8 cellular contexts compared by ENCODE assay signal in genomic region chr3:43286115-43286885, GRCh38. TPM values are rescaled to one million over a fixed set of nuclear protein-coding genes. Genes with fewer than 3 reads are reported as not detected.
DNase-seq lines count a peak whose midpoint lies in the region; ATAC-seq and TF ChIP-seq lines count a peak whose summit lies in the region.

TSS of gene SNRK (plus strand) at chr3:43286540. CDS start at chr3:43303204, 16,664 bp downstream.

- H4K12ac ChIP-seq in trophoblast cell (ENCODE audit: low read depth, low read length): peak within 1 kb of the TSS; percentile 77

- H3K9me3 Mint-ChIP-seq in activated naive CD8-positive, alpha-beta T cell treated with anti-CD3 and anti-CD28 coated beads, Interleukin-2, amount 10 ng/mL, durations not matched to agents 7 days and 5 days: no peaks in the 10 kb centered on the region

- no peak for TF ChIP-seq CTCF in SU-DHL-6 (IDR thresholded peaks at IDR 0.05; ENCODE audit: insufficient read depth, low read length, poor library complexity, severe bottlenecking)
- peak in 3 of 5 experiments; percentile 21 to 53 (median 41) for TF ChIP-seq CTCF in tibial nerve (IDR thresholded peaks at IDR 0.05)

- H3K4me2 ChIP-seq in SU-DHL-6 (ENCODE audit: low read depth, low read length, poor library complexity, severe bottlenecking) (peak within 1 kb of the TSS; percentile 76), trophoblast cell (ENCODE audit: low read length) (peak within 1 kb of the TSS; percentile 99)

- no peak within 1 kb of the TSS for H2AK5ac ChIP-seq in trophoblast cell (ENCODE audit: low read length)

- intact Hi-C loops in Right ventricle myocardium superior (cut with DNase I): no loop called here

- no peak within 1 kb of the TSS for H3K27ac ChIP-seq in SU-DHL-6 (ENCODE audit: low read depth, low read length)
- H3K27ac ChIP-seq in trophoblast cell (ENCODE audit: low read depth, low read length): peak within 1 kb of the TSS; percentile 45
- peak within 1 kb of the TSS; percentile 73 to 94 (median 88) for H3K27ac ChIP-seq in tibial nerve

- ATAC-seq in GM21786 (IDR thresholded peaks at IDR 0.05; ENCODE audit: unreplicated experiment) (peak; percentile 74), Right ventricle myocardium superior (ENCODE audit: poor library complexity) (peak; percentile 97)
- peak; percentile 82 for ATAC-seq in activated naive CD8-positive, alpha-beta T cell treated with anti-CD3 and anti-CD28 coated beads, Interleukin-2, amount 10 ng/mL, durations not matched to agents 7 days and 5 days (ENCODE audit: low read depth)

- no peak within 1 kb of the TSS for H3K23ac ChIP-seq in trophoblast cell (ENCODE audit: low read length)

- no peaks in the 10 kb centered on the region for H3K9me2 ChIP-seq in SU-DHL-6 (replicated peaks; ENCODE audit: insufficient read depth, low read length)

- no peaks in the 10 kb centered on the region for H3K27me3 Mint-ChIP-seq in activated naive CD8-positive, alpha-beta T cell treated with anti-CD3 and anti-CD28 coated beads, Interleukin-2, amount 10 ng/mL, durations not matched to agents 7 days and 5 days

- H3K4me3 ChIP-seq in SU-DHL-6 (ENCODE audit: insufficient read depth, low read length, poor library complexity, severe bottlenecking) (peak within 1 kb of the TSS; percentile 74), trophoblast cell (ENCODE audit: low read depth, low read length) (peak within 1 kb of the TSS; percentile 92), tibial nerve (peak within 1 kb of the TSS; percentile 48 to 73 (median 58))

- POLR2A ChIA-PET in activated naive CD8-positive, alpha-beta T cell treated with anti-CD3 and anti-CD28 coated beads, Interleukin-2, amount 10 ng/mL, durations not matched to agents 7 days and 5 days (lab: Charles Lee): interaction anchor here (0.7 to 7.1 kb wide), 11 partner anchors 8 to 216 kb away, joined by 3 to 46 read pairs (median 5); no protein-coding TSS in a partner anchor

- H2BK12ac ChIP-seq in trophoblast cell (ENCODE audit: low read length): no peak within 1 kb of the TSS

- peak within 1 kb of the TSS; percentile 86 for H3K18ac ChIP-seq in trophoblast cell (ENCODE audit: low read length)

- peak within 1 kb of the TSS; percentile 95 for H3K27ac Mint-ChIP-seq in activated naive CD8-positive, alpha-beta T cell treated with anti-CD3 and anti-CD28 coated beads, Interleukin-2, amount 10 ng/mL, durations not matched to agents 7 days and 5 days

- peaks cover 26% of the 10 kb centered on the region for H3K4me1 Mint-ChIP-seq in activated naive CD8-positive, alpha-beta T cell treated with anti-CD3 and anti-CD28 coated beads, Interleukin-2, amount 10 ng/mL, durations not matched to agents 7 days and 5 days

- peak within 1 kb of the TSS; percentile 95 for H3K4me3 Mint-ChIP-seq in activated naive CD8-positive, alpha-beta T cell treated with anti-CD3 and anti-CD28 coated beads, Interleukin-2, amount 10 ng/mL, durations not matched to agents 7 days and 5 days

- H2BK5ac ChIP-seq in trophoblast cell (ENCODE audit: low read depth, low read length, poor library complexity): peak within 1 kb of the TSS; percentile 93

- DNase-seq in G401 (ENCODE audit: low spot score) (peak; percentile 85), Kasumi-1 (lab: John Stamatoyannopoulos, UW) (peak; percentile 78 to 80), Right ventricle myocardium superior (peak; percentile 94), trophoblast cell (peak; percentile 67 to 89), tibial nerve (ENCODE audit: low spot score in 2 of 2) (peak; percentile 79 to 87)
- peak; percentile 99 for DNase-seq in activated naive CD8-positive, alpha-beta T cell treated with anti-CD3 and anti-CD28 coated beads, Interleukin-2, amount 10 ng/mL, durations not matched to agents 7 days and 5 days

- peaks cover 2% of the 10 kb centered on the region for H3K79me1 ChIP-seq in trophoblast cell (ENCODE audit: low read length)

- no peaks in the 10 kb centered on the region for H3F3A ChIP-seq in SU-DHL-6 (ENCODE audit: insufficient read depth)

- peak in 1 of 2 donors; percentile 90 for TF ChIP-seq EP300 in tibial nerve (IDR thresholded peaks at IDR 0.05)

- H3K27me3 ChIP-seq in SU-DHL-6 (ENCODE audit: low read length): no peaks in the 10 kb centered on the region
- H3K27me3 ChIP-seq in trophoblast cell (ENCODE audit: insufficient read depth, low read length): no peaks in the 10 kb centered on the region
- H3K27me3 ChIP-seq in tibial nerve: no peaks in the 10 kb centered on the region

- in situ Hi-C loops in G401 (cut with HindIII; ENCODE audit: low sequenced_read_pairs): no loop called here

- H2AFZ ChIP-seq in SU-DHL-6 (ENCODE audit: low read depth, low read length, severe bottlenecking) (peak within 1 kb of the TSS; percentile 87), trophoblast cell (ENCODE audit: insufficient read depth, low read length, poor library complexity) (peak within 1 kb of the TSS; percentile 93)

- H3K9ac ChIP-seq in SU-DHL-6 (ENCODE audit: low read length): peak within 1 kb of the TSS; percentile 69
- H3K9ac ChIP-seq in trophoblast cell (ENCODE audit: low read length): peak within 1 kb of the TSS; percentile 87

- peaks cover 16% of the 10 kb centered on the region; the same call in 1 of the 2 replicates for H3K79me2 ChIP-seq in SU-DHL-6 (ENCODE audit: insufficient read depth, low read length)
- peaks cover 9% of the 10 kb centered on the region for H3K79me2 ChIP-seq in trophoblast cell (ENCODE audit: control insufficient read depth, insufficient read depth, low read length, poor library complexity)

- no peak within 1 kb of the TSS for H2BK120ac ChIP-seq in trophoblast cell (ENCODE audit: insufficient read depth, low read length, poor library complexity)

- TF ChIP-seq POLR2A in tibial nerve (IDR thresholded peaks at IDR 0.05): peak; percentile 94 to 99

- WGBS in trophoblast cell (ENCODE audit: extremely low coverage, insufficient coverage, insufficient read length): no CpG with 5 or more reads among the region's 99 CpGs
- 1% methylated on average over 30 to 57 of the region's 99 CpGs for WGBS in tibial nerve, 2 donors

- H4K91ac ChIP-seq in trophoblast cell (ENCODE audit: low read depth, low read length): peak within 1 kb of the TSS; percentile 85

- peak within 1 kb of the TSS; percentile 75 for H3K4ac ChIP-seq in trophoblast cell (ENCODE audit: low read depth, low read length)

- peaks cover 4 to 11% of the 10 kb centered on the region in 2 experiments for H3K4me1 ChIP-seq in trophoblast cell (ENCODE audit: control insufficient read depth in 1 of 2, insufficient read depth in 2 of 2, low read length in 2 of 2)
- H3K4me1 ChIP-seq in tibial nerve: peaks cover 0 to 47% (median 27%) of the 10 kb centered on the region in 4 donors

- H3K9me3 ChIP-seq in SU-DHL-6 (ENCODE audit: insufficient read depth, low read length) (no peaks in the 10 kb centered on the region), trophoblast cell (ENCODE audit: insufficient read depth, low read depth, low read length) (no peaks in the 10 kb centered on the region), tibial nerve (no peaks in the 10 kb centered on the region)

- no peaks in the 10 kb centered on the region for H3K36me3 ChIP-seq in SU-DHL-6 (ENCODE audit: low read length)
- peaks cover 0 to 2% of the 10 kb centered on the region in 2 experiments for H3K36me3 ChIP-seq in trophoblast cell (ENCODE audit: control insufficient read depth in 1 of 2, insufficient read depth in 2 of 2, low read length in 2 of 2)
- no peaks in the 10 kb centered on the region for H3K36me3 ChIP-seq in tibial nerve

- peaks cover 9% of the 10 kb centered on the region for H3K36me3 Mint-ChIP-seq in activated naive CD8-positive, alpha-beta T cell treated with anti-CD3 and anti-CD28 coated beads, Interleukin-2, amount 10 ng/mL, durations not matched to agents 7 days and 5 days

- peaks cover 8% of the 10 kb centered on the region; the same call in 1 of the 2 replicates for H4K20me1 ChIP-seq in SU-DHL-6 (ENCODE audit: low read depth, low read length)

- H4K8ac ChIP-seq in trophoblast cell (ENCODE audit: low read depth, low read length): peak within 1 kb of the TSS; percentile 84

- peak within 1 kb of the TSS; percentile 92 for H3K14ac ChIP-seq in trophoblast cell (ENCODE audit: low read length)

RNA-seq across cellular contexts. Expression of gene SNRK, which starts in this region (rescaled TPM):
- total RNA-seq in G401 (2014; rRNA removed; shearing (Covaris generic)): 7.1 and 11.2 TPM in 2 replicates
- total RNA-seq in activated naive CD8-positive, alpha-beta T cell treated with anti-CD3 and anti-CD28 coated beads, Interleukin-2, amount 10 ng/mL, durations not matched to agents 7 days and 5 days: 10 to 100 TPM; 70.7 to 73.6 TPM
- total RNA-seq in Right ventricle myocardium superior (18.7 TPM), tibial nerve (10 to 100 TPM; 59.6 to 83.1 (median 73.7) TPM)
- 11.8 and 12.6 TPM in 2 replicates for polyA plus RNA-seq in trophoblast cell (2013)
